ENCODE assay signal across 1 cellular context in the genomic region with DNA sequence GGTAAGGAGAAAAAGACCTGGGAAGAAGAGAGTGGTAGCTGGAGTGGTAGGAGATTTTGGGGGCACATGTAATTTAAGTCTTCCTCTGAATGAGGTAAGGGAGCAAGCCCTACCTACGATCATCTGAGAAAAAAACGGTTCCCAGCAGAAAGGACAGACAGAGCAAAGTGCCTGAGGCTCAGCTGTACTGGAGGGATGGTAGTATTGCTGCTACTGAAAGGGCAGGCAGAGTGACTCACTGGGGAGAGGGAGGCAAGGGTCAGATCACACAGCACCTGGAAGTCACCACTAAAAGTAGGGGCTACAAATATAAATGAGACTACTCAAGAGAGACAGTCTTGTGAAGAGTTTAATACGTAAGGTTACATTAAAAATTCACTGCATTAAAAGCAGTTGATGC.
TF ChIP-seq lines count a peak whose summit lies in the region.

No MANE protein-coding gene starts in this region.

TF ChIP-seq in GM23338, 12 proteins besides CTCF, POLR2A, EP300 and RAD21 (continued from another document):
- TF ChIP-seq, protein P1, sequence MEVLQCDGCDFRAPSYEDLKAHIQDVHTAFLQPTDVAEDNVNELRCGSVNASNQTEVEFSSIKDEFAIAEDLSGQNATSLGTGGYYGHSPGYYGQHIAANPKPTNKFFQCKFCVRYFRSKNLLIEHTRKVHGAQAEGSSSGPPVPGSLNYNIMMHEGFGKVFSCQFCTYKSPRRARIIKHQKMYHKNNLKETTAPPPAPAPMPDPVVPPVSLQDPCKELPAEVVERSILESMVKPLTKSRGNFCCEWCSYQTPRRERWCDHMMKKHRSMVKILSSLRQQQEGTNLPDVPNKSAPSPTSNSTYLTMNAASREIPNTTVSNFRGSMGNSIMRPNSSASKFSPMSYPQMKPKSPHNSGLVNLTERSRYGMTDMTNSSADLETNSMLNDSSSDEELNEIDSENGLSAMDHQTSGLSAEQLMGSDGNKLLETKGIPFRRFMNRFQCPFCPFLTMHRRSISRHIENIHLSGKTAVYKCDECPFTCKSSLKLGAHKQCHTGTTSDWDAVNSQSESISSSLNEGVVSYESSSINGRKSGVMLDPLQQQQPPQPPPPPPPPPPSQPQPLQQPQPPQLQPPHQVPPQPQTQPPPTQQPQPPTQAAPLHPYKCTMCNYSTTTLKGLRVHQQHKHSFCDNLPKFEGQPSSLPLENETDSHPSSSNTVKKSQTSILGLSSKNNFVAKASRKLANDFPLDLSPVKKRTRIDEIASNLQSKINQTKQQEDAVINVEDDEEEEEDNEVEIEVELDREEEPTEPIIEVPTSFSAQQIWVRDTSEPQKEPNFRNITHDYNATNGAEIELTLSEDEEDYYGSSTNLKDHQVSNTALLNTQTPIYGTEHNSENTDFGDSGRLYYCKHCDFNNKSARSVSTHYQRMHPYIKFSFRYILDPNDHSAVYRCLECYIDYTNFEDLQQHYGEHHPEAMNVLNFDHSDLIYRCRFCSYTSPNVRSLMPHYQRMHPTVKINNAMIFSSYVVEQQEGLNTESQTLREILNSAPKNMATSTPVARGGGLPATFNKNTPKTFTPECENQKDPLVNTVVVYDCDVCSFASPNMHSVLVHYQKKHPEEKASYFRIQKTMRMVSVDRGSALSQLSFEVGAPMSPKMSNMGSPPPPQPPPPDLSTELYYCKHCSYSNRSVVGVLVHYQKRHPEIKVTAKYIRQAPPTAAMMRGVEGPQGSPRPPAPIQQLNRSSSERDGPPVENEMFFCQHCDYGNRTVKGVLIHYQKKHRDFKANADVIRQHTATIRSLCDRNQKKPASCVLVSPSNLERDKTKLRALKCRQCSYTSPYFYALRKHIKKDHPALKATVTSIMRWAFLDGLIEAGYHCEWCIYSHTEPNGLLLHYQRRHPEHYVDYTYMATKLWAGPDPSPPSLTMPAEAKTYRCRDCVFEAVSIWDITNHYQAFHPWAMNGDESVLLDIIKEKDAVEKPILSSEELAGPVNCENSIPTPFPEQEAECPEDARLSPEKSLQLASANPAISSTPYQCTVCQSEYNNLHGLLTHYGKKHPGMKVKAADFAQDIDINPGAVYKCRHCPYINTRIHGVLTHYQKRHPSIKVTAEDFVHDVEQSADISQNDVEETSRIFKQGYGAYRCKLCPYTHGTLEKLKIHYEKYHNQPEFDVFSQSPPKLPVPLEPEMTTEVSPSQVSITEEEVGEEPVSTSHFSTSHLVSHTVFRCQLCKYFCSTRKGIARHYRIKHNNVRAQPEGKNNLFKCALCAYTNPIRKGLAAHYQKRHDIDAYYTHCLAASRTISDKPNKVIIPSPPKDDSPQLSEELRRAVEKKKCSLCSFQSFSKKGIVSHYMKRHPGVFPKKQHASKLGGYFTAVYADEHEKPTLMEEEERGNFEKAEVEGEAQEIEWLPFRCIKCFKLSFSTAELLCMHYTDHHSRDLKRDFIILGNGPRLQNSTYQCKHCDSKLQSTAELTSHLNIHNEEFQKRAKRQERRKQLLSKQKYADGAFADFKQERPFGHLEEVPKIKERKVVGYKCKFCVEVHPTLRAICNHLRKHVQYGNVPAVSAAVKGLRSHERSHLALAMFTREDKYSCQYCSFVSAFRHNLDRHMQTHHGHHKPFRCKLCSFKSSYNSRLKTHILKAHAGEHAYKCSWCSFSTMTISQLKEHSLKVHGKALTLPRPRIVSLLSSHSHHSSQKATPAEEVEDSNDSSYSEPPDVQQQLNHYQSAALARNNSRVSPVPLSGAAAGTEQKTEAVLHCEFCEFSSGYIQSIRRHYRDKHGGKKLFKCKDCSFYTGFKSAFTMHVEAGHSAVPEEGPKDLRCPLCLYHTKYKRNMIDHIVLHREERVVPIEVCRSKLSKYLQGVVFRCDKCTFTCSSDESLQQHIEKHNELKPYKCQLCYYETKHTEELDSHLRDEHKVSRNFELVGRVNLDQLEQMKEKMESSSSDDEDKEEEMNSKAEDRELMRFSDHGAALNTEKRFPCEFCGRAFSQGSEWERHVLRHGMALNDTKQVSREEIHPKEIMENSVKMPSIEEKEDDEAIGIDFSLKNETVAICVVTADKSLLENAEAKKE (CRISPR knock-in tag; IDR thresholded peaks at IDR 0.05): no peak
- TF ChIP-seq, protein P2, sequence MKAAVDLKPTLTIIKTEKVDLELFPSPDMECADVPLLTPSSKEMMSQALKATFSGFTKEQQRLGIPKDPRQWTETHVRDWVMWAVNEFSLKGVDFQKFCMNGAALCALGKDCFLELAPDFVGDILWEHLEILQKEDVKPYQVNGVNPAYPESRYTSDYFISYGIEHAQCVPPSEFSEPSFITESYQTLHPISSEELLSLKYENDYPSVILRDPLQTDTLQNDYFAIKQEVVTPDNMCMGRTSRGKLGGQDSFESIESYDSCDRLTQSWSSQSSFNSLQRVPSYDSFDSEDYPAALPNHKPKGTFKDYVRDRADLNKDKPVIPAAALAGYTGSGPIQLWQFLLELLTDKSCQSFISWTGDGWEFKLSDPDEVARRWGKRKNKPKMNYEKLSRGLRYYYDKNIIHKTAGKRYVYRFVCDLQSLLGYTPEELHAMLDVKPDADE (IDR thresholded peaks at IDR 0.05): no peak
- TF ChIP-seq JUNB (IDR thresholded peaks at IDR 0.05; ENCODE audit: unreplicated experiment) (no peak), STAT1 (IDR thresholded peaks at IDR 0.05; ENCODE audit: unreplicated experiment) (no peak), NANOG (IDR thresholded peaks at IDR 0.05; ENCODE audit: borderline replicate concordance) (no peak), EZH2 (IDR thresholded peaks at IDR 0.05; ENCODE audit: low read depth, unreplicated experiment) (no peak)
- TF ChIP-seq, protein P3, sequence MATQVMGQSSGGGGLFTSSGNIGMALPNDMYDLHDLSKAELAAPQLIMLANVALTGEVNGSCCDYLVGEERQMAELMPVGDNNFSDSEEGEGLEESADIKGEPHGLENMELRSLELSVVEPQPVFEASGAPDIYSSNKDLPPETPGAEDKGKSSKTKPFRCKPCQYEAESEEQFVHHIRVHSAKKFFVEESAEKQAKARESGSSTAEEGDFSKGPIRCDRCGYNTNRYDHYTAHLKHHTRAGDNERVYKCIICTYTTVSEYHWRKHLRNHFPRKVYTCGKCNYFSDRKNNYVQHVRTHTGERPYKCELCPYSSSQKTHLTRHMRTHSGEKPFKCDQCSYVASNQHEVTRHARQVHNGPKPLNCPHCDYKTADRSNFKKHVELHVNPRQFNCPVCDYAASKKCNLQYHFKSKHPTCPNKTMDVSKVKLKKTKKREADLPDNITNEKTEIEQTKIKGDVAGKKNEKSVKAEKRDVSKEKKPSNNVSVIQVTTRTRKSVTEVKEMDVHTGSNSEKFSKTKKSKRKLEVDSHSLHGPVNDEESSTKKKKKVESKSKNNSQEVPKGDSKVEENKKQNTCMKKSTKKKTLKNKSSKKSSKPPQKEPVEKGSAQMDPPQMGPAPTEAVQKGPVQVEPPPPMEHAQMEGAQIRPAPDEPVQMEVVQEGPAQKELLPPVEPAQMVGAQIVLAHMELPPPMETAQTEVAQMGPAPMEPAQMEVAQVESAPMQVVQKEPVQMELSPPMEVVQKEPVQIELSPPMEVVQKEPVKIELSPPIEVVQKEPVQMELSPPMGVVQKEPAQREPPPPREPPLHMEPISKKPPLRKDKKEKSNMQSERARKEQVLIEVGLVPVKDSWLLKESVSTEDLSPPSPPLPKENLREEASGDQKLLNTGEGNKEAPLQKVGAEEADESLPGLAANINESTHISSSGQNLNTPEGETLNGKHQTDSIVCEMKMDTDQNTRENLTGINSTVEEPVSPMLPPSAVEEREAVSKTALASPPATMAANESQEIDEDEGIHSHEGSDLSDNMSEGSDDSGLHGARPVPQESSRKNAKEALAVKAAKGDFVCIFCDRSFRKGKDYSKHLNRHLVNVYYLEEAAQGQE (IDR thresholded peaks at IDR 0.05; ENCODE audit: unreplicated experiment): no peak
